Comparison of ENCODE assay signal across 18 cellular contexts in the genomic region with DNA sequence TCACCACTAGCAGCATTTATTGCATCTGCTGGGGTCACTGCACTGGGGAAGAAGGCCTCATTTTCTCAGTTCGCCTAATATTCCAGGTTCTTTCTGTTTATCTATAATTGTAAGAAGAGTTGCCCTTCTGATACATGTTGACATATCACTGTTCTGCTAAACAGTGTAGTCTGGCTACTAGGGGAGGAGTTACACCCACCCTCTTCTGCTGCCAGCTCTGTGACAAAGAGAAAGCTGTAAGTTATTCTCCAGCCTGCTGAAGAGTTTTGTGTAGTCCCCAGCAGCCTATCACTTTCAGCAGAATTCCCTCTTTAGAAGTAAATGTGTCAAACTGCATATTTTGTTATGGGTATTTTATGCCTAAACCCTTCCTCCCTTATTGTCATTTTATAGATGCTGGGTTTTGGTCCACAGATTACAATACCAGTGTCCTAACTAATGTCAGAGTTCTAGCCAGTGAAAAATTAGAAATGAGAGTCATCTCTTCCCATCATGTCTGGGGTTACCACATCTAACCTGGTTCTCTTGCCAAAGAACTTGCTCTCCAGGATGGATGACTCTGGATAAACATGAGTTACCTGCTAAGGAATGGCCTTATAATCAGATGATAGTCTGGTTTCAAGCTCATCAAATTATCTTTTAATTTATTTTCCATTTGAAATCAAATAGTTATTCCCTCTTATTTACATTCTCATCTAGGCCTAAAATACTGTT. TPM values are rescaled to one million over a fixed set of nuclear protein-coding genes. Genes with fewer than 3 reads are reported as not detected.
A peak's percentile ranks its signal among the peaks of the same experiment; 100 is the strongest.
DNase-seq lines count a peak whose midpoint lies in the region; ATAC-seq and TF ChIP-seq lines count a peak whose summit lies in the region.
"Had no signal": no experiment of that assay in that cellular context is flagged by ENCODE, and none has a peak within 500 bp of the region (broad histone marks: within the 10 kb centered on the region; RNA-seq: fewer than 3 reads in every experiment).

No MANE protein-coding gene starts in this region.

- peak in 1 of 2 donors; percentile 16 for TF ChIP-seq EP300 in tibial nerve (IDR thresholded peaks at IDR 0.05)

- H3K9me3 ChIP-seq in mesenchymal stem cell (ENCODE audit: control insufficient read depth, low read length) = no peaks in the 10 kb centered on the region
- no peaks in the 10 kb centered on the region for H3K9me3 ChIP-seq in tibial nerve
- H3K9me3 ChIP-seq: Caco-2, SJSA1 had no signal

- no peak overlapping the region for H4K8ac ChIP-seq in mesenchymal stem cell (ENCODE audit: low read length)

- no peak overlapping the region for H3K14ac ChIP-seq in mesenchymal stem cell (ENCODE audit: low read length in 2 of 2)

- no peak overlapping the region for H2AFZ ChIP-seq in mesenchymal stem cell (ENCODE audit: low read depth, low read length)

- no peak overlapping the region for H3K23ac ChIP-seq in mesenchymal stem cell (ENCODE audit: low read length in 2 of 2)

- peak overlapping the region in 2 of 5 experiments; percentile 5 to 74 for H3K4me3 Mint-ChIP-seq in brain
- no peak overlapping the region for H3K4me3 Mint-ChIP-seq in activated T-cell treated with anti-CD3 and anti-CD28 coated beads, Interleukin-2, amount 50 U/mL, for 4 hours
- H3K4me3 Mint-ChIP-seq: B cell; CD4-positive, CD25-positive, alpha-beta regulatory T cell had no signal

- H3K9me3 Mint-ChIP-seq in brain = no peaks in the 10 kb centered on the region
- H3K9me3 Mint-ChIP-seq in activated T-cell treated with anti-CD3 and anti-CD28 coated beads, Interleukin-2, amount 50 U/mL, for 4 hours = no peaks in the 10 kb centered on the region
- H3K9me3 Mint-ChIP-seq: CD4-positive, CD25-positive, alpha-beta regulatory T cell had no signal

- DNase-seq in NCI-H2227 (lab: John Stamatoyannopoulos, UW; ENCODE audit: unreplicated experiment) (peak; percentile 10), mesenchymal stem cell (no peak), tibial nerve (ENCODE audit: low spot score in 2 of 2) (no peak), coronary artery (ENCODE audit: low spot score) (no peak), EL (no peak)
- DNase-seq in activated T-cell treated with anti-CD3 and anti-CD28 coated beads, Interleukin-2, amount 50 U/mL, for 4 hours = no peak
- DNase-seq: Caco-2; CD4-positive, CD25-positive, alpha-beta regulatory T cell; DMS153; NCI-H1048; NCI-H1436 treated with DMSO at 0.1 percent for 48 hours; NCI-H2029 treated with DMSO at 0.1 percent for 48 hours had no signal

- H3K9ac ChIP-seq in mesenchymal stem cell (ENCODE audit: low read length) = peak overlapping the region; percentile 4
- H3K9ac ChIP-seq: KMS-11 had no signal

- TF ChIP-seq CTCF in brain (conservative IDR thresholded peaks at IDR 0.05) = no peak
- TF ChIP-seq CTCF in tibial nerve (IDR thresholded peaks at IDR 0.05) = no peak
- TF ChIP-seq CTCF in coronary artery (IDR thresholded peaks at IDR 0.05) = no peak

- H4K91ac ChIP-seq in mesenchymal stem cell (ENCODE audit: low read length) = no peak overlapping the region

- no peak overlapping the region for H2BK5ac ChIP-seq in mesenchymal stem cell (ENCODE audit: low read depth, low read length, poor library complexity, severe bottlenecking)

- H3K4me1 ChIP-seq in mesenchymal stem cell (ENCODE audit: control insufficient read depth, insufficient read depth, low read depth, low read length) (no peaks in the 10 kb centered on the region), tibial nerve (peaks cover 0 to 13% (median 4%) of the 10 kb centered on the region in 4 donors)

- peaks cover 3% of the 10 kb centered on the region for H3K27me3 Mint-ChIP-seq in brain
- peaks cover 5% of the 10 kb centered on the region for H3K27me3 Mint-ChIP-seq in activated T-cell treated with anti-CD3 and anti-CD28 coated beads, Interleukin-2, amount 50 U/mL, for 4 hours (ENCODE audit: low read depth)
- H3K27me3 Mint-ChIP-seq: B cell had no signal

- WGBS in mesenchymal stem cell = no CpG with 5 or more reads among the region's 1 CpG
- WGBS in tibial nerve, 2 donors = 37 to 48% methylated on average over 1 of the region's 1 CpG

- H2BK15ac ChIP-seq in mesenchymal stem cell (ENCODE audit: low read depth, poor library complexity, severe bottlenecking) = no peak overlapping the region

- no peak overlapping the region for H2AK5ac ChIP-seq in mesenchymal stem cell (ENCODE audit: low read length, severe bottlenecking)

- H3K18ac ChIP-seq in mesenchymal stem cell (ENCODE audit: low read depth in 1 of 2, low read length in 2 of 2) = no peak overlapping the region

- H3K27ac ChIP-seq in mesenchymal stem cell (ENCODE audit: low read length, poor library complexity, severe bottlenecking) = no peak overlapping the region
- H3K27ac ChIP-seq in tibial nerve = peak overlapping the region in 3 of 4 donors; percentile 50 to 75 (median 52)
- H3K27ac ChIP-seq in coronary artery = no peak overlapping the region
- H3K27ac ChIP-seq: KMS-11, SJSA1 had no signal

- H3K36me3 ChIP-seq in mesenchymal stem cell (ENCODE audit: control insufficient read depth in 1 of 2, insufficient read depth in 2 of 2, low read depth in 1 of 2, low read length in 2 of 2) = no peaks in the 10 kb centered on the region
- no peaks in the 10 kb centered on the region for H3K36me3 ChIP-seq in tibial nerve
- H3K36me3 ChIP-seq: HAP-1 had no signal

- ATAC-seq in activated T-cell treated with anti-CD3 and anti-CD28 coated beads, Interleukin-2, amount 50 U/mL, for 4 hours = no peak
- ATAC-seq: HepG2 had no signal

- H3K4me2 ChIP-seq in mesenchymal stem cell (ENCODE audit: low read length, poor library complexity, severe bottlenecking) = no peak overlapping the region
- H3K4me2 ChIP-seq: KMS-11 had no signal

- no peak overlapping the region for H2BK120ac ChIP-seq in mesenchymal stem cell (ENCODE audit: low read depth, low read length)

- peaks cover 6% of the 10 kb centered on the region for H3K36me3 Mint-ChIP-seq in brain
- no peaks in the 10 kb centered on the region for H3K36me3 Mint-ChIP-seq in activated T-cell treated with anti-CD3 and anti-CD28 coated beads, Interleukin-2, amount 50 U/mL, for 4 hours (ENCODE audit: insufficient read depth)
- H3K36me3 Mint-ChIP-seq: CD4-positive, CD25-positive, alpha-beta regulatory T cell had no signal

- TF ChIP-seq POLR2A in tibial nerve (IDR thresholded peaks at IDR 0.05) = no peak

- peaks cover 31% of the 10 kb centered on the region for H3K4me1 Mint-ChIP-seq in brain
- H3K4me1 Mint-ChIP-seq in activated T-cell treated with anti-CD3 and anti-CD28 coated beads, Interleukin-2, amount 50 U/mL, for 4 hours (ENCODE audit: low read depth) = peaks cover 4% of the 10 kb centered on the region

- H2BK12ac ChIP-seq in mesenchymal stem cell (ENCODE audit: low read length in 2 of 2) = no peak overlapping the region

- H3K4me3 ChIP-seq in mesenchymal stem cell (ENCODE audit: insufficient read depth in 1 of 2, low read depth in 1 of 2, low read length in 2 of 2) (no peak overlapping the region), tibial nerve (no peak overlapping the region), coronary artery (no peak overlapping the region)
- H3K4me3 ChIP-seq: HAP-1, SJSA1 had no signal

- peak overlapping the region in 4 of 5 experiments; percentile 35 to 66 (median 48) for H3K27ac Mint-ChIP-seq in brain
- H3K27ac Mint-ChIP-seq: B cell; CD4-positive, CD25-positive, alpha-beta regulatory T cell had no signal

- no peak overlapping the region for H3K4ac ChIP-seq in mesenchymal stem cell (ENCODE audit: low read depth in 1 of 2, low read length in 2 of 2)

- H3K79me1 ChIP-seq in mesenchymal stem cell (replicated peaks; ENCODE audit: low read length, poor library complexity, severe bottlenecking) = peaks cover 3% of the 10 kb centered on the region

- H3K27me3 ChIP-seq in mesenchymal stem cell (ENCODE audit: control insufficient read depth in 1 of 2, insufficient read depth in 1 of 2, low read length in 2 of 2) (no peaks in the 10 kb centered on the region), tibial nerve (no peaks in the 10 kb centered on the region)
- H3K27me3 ChIP-seq: SJSA1 had no signal

RNA-seq across cellular contexts. Expression of gene MBOAT2, which starts 5.6 kb away (rescaled TPM):
- polyA plus RNA-seq in brain (ENCODE audit: insufficient read depth, low read depth, low replicate concordance) = 12.0 TPM
- polyA plus RNA-seq in mesenchymal stem cell (2013, experiment 1 of 2) = 17.4 TPM
- polyA plus RNA-seq in mesenchymal stem cell (2013, experiment 2 of 2) = 19.2 TPM
- total RNA-seq in tibial nerve = 10 to 100 TPM; 23.7 to 56.2 (median 45.5) TPM
- under 1 TPM; 0.74 to 0.99 (median 0.95) TPM for total RNA-seq in activated T-cell treated with anti-CD3 and anti-CD28 coated beads, Interleukin-2, amount 50 U/mL, for 4 hours

Comparison
In these comparisons a context has a peak if more than half of its experiments do, and no peak if none do; other contexts are left out.
1. H3K27ac ChIP-seq: peak in tibial nerve (3 of 4); none in mesenchymal stem cell (single experiment) and coronary artery (0 of 2).
2. RNA of gene MBOAT2, which starts 5.6 kb away (total RNA-seq): 23.7 to 56.2 TPM in tibial nerve; 0.74 to 0.99 TPM in activated T-cell treated with anti-CD3 and anti-CD28 coated beads, Interleukin-2, amount 50 U/mL, for 4 hours; every median in the first group is over 10 times any median in the second.